Comparison of ENCODE assay signal across 8 cellular contexts in the genomic region with DNA sequence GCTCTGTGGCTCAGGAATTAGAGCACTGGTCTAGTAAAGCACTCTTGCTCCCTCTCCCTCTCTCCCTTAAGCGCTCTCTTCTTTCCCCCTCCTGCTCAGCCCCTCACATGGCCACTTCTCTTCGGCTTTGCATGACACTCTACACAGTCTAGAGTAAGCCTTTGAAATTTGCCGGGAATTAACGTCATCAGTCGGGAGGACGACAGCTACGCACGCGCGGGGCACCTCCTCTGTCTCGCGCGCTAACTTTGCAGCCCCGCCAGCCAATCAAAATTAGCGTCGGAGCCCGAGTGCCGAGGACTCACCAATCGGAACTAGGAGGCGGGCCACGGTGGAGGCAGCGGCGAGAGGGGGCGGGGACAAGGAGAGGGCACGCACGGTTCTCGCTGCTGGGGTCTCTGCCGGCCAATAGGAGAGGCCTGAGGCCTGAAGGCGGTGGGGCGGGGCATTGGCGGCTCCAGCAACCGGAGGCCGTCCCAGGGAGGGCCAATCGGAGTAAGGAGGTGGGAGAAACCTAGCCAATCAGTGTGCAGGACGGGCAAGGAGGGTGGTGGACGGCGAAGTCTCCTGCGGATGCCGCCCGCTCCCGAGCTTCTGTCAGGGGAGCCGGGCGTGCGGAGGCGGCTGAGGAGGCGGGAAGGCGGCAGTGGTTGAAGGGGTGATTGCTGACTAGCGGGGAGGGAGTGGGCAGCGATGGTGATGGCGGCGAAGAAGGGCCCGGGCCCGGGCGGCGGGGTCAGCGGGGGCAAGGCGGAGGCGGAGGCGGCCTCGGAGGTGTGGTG. TPM values are rescaled to one million over a fixed set of nuclear protein-coding genes. Genes with fewer than 3 reads are reported as not detected.
DNase-seq lines count a peak whose midpoint lies in the region; ATAC-seq, FAIRE-seq and TF ChIP-seq lines count a peak whose summit lies in the region.

A gene with protein sequence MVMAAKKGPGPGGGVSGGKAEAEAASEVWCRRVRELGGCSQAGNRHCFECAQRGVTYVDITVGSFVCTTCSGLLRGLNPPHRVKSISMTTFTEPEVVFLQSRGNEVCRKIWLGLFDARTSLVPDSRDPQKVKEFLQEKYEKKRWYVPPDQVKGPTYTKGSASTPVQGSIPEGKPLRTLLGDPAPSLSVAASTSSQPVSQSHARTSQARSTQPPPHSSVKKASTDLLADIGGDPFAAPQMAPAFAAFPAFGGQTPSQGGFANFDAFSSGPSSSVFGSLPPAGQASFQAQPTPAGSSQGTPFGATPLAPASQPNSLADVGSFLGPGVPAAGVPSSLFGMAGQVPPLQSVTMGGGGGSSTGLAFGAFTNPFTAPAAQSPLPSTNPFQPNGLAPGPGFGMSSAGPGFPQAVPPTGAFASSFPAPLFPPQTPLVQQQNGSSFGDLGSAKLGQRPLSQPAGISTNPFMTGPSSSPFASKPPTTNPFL (plus strand): TSS at position 550 of the 782 bp plus-strand sequence. CDS start 144 bp downstream, at position 694.

- peak; percentile 96 for FAIRE-seq in urothelium cell line (lab: Jason Lieb, UNC)

- no peaks in the 10 kb centered on the region for H3K9me3 ChIP-seq in T-helper 17 cell (ENCODE audit: control insufficient read depth, low read length, poor library complexity, severe bottlenecking)
- no peaks in the 10 kb centered on the region for H3K9me3 ChIP-seq in left ventricle myocardium inferior (replicated peaks)

- DNase-seq in NCI-H1694 treated with DMSO at 0.1 percent for 48 hours (lab: John Stamatoyannopoulos, UW) (peak; percentile 99), T-helper 17 cell (peak; percentile 99 to 100 (median 100)), amygdala (lab: John Stamatoyannopoulos, UW) (peak; percentile 69 to 100 (median 100)), left ventricle myocardium inferior (peak; percentile 100), progenitor cell of endocrine pancreas (ENCODE audit: low spot score, unreplicated experiment) (peak; percentile 100), urothelium cell line (ENCODE audit: low spot score) (peak; percentile 100)

- peaks cover 27% of the 10 kb centered on the region for H3K4me1 ChIP-seq in left ventricle myocardium inferior

- H3K27me3 ChIP-seq in left ventricle myocardium inferior (ENCODE audit: low read depth): no peaks in the 10 kb centered on the region

- H3K27me3 Mint-ChIP-seq in T-helper 17 cell: no peaks in the 10 kb centered on the region
- H3K27me3 Mint-ChIP-seq in progenitor cell of endocrine pancreas: no peaks in the 10 kb centered on the region

- no peak for TF ChIP-seq CTCF in left ventricle myocardium inferior (IDR thresholded peaks at IDR 0.05; ENCODE audit: borderline replicate concordance)
- no peak for TF ChIP-seq CTCF in progenitor cell of endocrine pancreas (IDR thresholded peaks at IDR 0.05; ENCODE audit: unreplicated experiment)

- peak within 1 kb of the TSS; percentile 95 for H3K4me3 ChIP-seq in left ventricle myocardium inferior

- H3K36me3 ChIP-seq in left ventricle myocardium inferior: no peaks in the 10 kb centered on the region

- H3K4me1 Mint-ChIP-seq in T-helper 17 cell (peaks cover 45% of the 10 kb centered on the region), progenitor cell of endocrine pancreas (ENCODE audit: low read depth) (peaks cover 24% of the 10 kb centered on the region)

- H3K4me3 Mint-ChIP-seq in T-helper 17 cell (peak within 1 kb of the TSS; percentile 100), progenitor cell of endocrine pancreas (ENCODE audit: low read depth) (peak within 1 kb of the TSS; percentile 94)

- peak; percentile 80 for TF ChIP-seq POLR2A in GM15510 (IDR thresholded peaks at IDR 0.05; ENCODE audit: borderline replicate concordance, extremely low read depth, insufficient read length)

- intact Hi-C loops in left ventricle myocardium inferior (cut with micrococcal nuclease): no loop called here

- ATAC-seq in HG02885 (IDR thresholded peaks at IDR 0.05; ENCODE audit: poor library complexity, unreplicated experiment) (peak; percentile 94), T-helper 17 cell (peak; percentile 96)

- peak within 1 kb of the TSS; percentile 85 for H3K27ac ChIP-seq in left ventricle myocardium inferior (replicated peaks)

- peak within 1 kb of the TSS; percentile 98 for H3K27ac Mint-ChIP-seq in T-helper 17 cell
- H3K27ac Mint-ChIP-seq in progenitor cell of endocrine pancreas: peak within 1 kb of the TSS; percentile 94

- H3K9me3 Mint-ChIP-seq in progenitor cell of endocrine pancreas (ENCODE audit: low read depth): no peaks in the 10 kb centered on the region

- H3K36me3 Mint-ChIP-seq in T-helper 17 cell (ENCODE audit: low read depth) (peaks cover 3% of the 10 kb centered on the region), progenitor cell of endocrine pancreas (ENCODE audit: insufficient read depth) (no peaks in the 10 kb centered on the region)

RNA-seq across cellular contexts. Expression of the gene that starts here (rescaled TPM):
- total RNA-seq in T-helper 17 cell (10 to 100 TPM; 33.1 to 45.9 TPM), left ventricle myocardium inferior (26.6 TPM), progenitor cell of endocrine pancreas (9.8 and 10.3 TPM in 2 replicates)

Comparison
In these comparisons a context has a peak if more than half of its experiments do, and no peak if none do; other contexts are left out.
1. Peak in every context shown above with its lines: DNase-seq, ATAC-seq, H3K4me3 ChIP-seq and H3K27ac ChIP-seq.